In the genomic region with DNA sequence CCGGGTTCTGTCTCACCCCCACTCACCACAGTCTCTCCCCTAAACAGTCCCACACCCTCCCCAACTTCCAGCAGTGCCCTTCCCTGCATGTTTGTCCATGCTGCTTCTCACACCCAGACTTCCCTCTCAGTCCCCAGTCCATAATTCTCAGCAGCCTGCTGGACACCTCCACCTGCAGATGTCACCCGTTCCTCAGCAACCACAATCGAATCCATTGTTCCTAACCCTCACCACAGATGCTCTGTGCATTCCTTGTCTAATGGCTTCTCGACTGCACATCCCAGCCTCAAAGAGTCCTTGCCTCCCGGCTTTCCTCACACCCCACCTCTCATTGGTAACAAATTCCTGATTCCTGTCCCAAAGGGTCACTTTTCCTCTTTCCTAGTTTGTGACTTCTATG, we compare ENCODE assay signal across 1 cellular context.
TF ChIP-seq lines count a peak whose summit lies in the region.

No MANE protein-coding gene starts in this region.

TF ChIP-seq in IMR-90, 13 proteins besides CTCF, POLR2A, EP300 and RAD21:
- no peak for TF ChIP-seq MXI1 (IDR thresholded peaks at IDR 0.05; ENCODE audit: borderline replicate concordance, low read depth, low read length)
- no peak for TF ChIP-seq MAFK (IDR thresholded peaks at IDR 0.05; ENCODE audit: low read depth, low read length)
- TF ChIP-seq RCOR1 (IDR thresholded peaks at IDR 0.05; ENCODE audit: insufficient replicate concordance, low read length) = no peak
- no peak for TF ChIP-seq BHLHE40 (IDR thresholded peaks at IDR 0.05; ENCODE audit: low read depth, low read length)
- no peak for TF ChIP-seq CHD1 (IDR thresholded peaks at IDR 0.05; ENCODE audit: low read depth, low read length)
- TF ChIP-seq, protein P1, sequence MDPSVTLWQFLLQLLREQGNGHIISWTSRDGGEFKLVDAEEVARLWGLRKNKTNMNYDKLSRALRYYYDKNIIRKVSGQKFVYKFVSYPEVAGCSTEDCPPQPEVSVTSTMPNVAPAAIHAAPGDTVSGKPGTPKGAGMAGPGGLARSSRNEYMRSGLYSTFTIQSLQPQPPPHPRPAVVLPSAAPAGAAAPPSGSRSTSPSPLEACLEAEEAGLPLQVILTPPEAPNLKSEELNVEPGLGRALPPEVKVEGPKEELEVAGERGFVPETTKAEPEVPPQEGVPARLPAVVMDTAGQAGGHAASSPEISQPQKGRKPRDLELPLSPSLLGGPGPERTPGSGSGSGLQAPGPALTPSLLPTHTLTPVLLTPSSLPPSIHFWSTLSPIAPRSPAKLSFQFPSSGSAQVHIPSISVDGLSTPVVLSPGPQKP (IDR thresholded peaks at IDR 0.05; ENCODE audit: borderline replicate concordance, low read depth, low read length) = no peak
- no peak for TF ChIP-seq RFX5 (IDR thresholded peaks at IDR 0.05; ENCODE audit: low read depth, low read length)
- TF ChIP-seq FOS (IDR thresholded peaks at IDR 0.05; ENCODE audit: low read depth, low read length) = no peak
- TF ChIP-seq NFE2L2 (IDR thresholded peaks at IDR 0.05; ENCODE audit: low read depth, low read length) = no peak
- TF ChIP-seq MAZ (IDR thresholded peaks at IDR 0.05; ENCODE audit: borderline replicate concordance, low read depth, low read length) = no peak
- TF ChIP-seq CEBPB (IDR thresholded peaks at IDR 0.05; ENCODE audit: low read depth, low read length) = no peak
- TF ChIP-seq, protein P2, sequence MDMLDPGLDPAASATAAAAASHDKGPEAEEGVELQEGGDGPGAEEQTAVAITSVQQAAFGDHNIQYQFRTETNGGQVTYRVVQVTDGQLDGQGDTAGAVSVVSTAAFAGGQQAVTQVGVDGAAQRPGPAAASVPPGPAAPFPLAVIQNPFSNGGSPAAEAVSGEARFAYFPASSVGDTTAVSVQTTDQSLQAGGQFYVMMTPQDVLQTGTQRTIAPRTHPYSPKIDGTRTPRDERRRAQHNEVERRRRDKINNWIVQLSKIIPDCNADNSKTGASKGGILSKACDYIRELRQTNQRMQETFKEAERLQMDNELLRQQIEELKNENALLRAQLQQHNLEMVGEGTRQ (IDR thresholded peaks at IDR 0.05; ENCODE audit: low read depth, low read length) = no peak
- TF ChIP-seq SMC3 (IDR thresholded peaks at IDR 0.05; ENCODE audit: low read depth, low read length) = no peak
